1 cellular context compared by ENCODE assay signal in the genomic region with DNA sequence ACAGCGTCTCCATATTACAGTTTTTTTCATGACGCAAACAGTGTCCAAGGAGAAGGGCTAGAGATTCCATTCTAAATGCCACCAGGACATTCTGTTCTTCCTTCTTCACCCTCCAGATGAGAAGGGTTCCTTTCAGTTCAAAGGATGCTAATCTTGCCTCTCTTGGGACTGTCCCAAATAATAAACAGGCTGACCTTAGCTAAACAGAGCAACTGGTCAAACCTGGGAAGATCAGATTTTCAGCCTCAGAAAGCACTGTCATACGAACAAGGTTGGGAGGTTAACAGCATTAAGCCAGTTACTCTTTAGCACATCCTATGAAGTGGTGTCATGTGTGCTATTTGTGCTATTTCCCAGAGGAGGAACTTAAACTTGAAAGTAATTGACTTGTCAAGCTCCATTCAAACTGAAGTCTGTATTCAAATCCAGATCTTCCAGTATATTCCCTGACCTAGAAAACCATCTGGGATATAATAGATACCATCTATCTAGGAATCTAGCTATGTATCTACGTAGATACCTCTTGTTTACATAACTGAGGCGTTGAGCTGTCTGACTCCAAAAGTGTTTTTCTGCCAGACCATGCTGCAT.
TF ChIP-seq lines count a peak whose summit lies in the region.

No MANE protein-coding gene starts in this region.

TF ChIP-seq in GM23338, 12 proteins besides CTCF, POLR2A, EP300 and RAD21:
- TF ChIP-seq, protein P1, sequence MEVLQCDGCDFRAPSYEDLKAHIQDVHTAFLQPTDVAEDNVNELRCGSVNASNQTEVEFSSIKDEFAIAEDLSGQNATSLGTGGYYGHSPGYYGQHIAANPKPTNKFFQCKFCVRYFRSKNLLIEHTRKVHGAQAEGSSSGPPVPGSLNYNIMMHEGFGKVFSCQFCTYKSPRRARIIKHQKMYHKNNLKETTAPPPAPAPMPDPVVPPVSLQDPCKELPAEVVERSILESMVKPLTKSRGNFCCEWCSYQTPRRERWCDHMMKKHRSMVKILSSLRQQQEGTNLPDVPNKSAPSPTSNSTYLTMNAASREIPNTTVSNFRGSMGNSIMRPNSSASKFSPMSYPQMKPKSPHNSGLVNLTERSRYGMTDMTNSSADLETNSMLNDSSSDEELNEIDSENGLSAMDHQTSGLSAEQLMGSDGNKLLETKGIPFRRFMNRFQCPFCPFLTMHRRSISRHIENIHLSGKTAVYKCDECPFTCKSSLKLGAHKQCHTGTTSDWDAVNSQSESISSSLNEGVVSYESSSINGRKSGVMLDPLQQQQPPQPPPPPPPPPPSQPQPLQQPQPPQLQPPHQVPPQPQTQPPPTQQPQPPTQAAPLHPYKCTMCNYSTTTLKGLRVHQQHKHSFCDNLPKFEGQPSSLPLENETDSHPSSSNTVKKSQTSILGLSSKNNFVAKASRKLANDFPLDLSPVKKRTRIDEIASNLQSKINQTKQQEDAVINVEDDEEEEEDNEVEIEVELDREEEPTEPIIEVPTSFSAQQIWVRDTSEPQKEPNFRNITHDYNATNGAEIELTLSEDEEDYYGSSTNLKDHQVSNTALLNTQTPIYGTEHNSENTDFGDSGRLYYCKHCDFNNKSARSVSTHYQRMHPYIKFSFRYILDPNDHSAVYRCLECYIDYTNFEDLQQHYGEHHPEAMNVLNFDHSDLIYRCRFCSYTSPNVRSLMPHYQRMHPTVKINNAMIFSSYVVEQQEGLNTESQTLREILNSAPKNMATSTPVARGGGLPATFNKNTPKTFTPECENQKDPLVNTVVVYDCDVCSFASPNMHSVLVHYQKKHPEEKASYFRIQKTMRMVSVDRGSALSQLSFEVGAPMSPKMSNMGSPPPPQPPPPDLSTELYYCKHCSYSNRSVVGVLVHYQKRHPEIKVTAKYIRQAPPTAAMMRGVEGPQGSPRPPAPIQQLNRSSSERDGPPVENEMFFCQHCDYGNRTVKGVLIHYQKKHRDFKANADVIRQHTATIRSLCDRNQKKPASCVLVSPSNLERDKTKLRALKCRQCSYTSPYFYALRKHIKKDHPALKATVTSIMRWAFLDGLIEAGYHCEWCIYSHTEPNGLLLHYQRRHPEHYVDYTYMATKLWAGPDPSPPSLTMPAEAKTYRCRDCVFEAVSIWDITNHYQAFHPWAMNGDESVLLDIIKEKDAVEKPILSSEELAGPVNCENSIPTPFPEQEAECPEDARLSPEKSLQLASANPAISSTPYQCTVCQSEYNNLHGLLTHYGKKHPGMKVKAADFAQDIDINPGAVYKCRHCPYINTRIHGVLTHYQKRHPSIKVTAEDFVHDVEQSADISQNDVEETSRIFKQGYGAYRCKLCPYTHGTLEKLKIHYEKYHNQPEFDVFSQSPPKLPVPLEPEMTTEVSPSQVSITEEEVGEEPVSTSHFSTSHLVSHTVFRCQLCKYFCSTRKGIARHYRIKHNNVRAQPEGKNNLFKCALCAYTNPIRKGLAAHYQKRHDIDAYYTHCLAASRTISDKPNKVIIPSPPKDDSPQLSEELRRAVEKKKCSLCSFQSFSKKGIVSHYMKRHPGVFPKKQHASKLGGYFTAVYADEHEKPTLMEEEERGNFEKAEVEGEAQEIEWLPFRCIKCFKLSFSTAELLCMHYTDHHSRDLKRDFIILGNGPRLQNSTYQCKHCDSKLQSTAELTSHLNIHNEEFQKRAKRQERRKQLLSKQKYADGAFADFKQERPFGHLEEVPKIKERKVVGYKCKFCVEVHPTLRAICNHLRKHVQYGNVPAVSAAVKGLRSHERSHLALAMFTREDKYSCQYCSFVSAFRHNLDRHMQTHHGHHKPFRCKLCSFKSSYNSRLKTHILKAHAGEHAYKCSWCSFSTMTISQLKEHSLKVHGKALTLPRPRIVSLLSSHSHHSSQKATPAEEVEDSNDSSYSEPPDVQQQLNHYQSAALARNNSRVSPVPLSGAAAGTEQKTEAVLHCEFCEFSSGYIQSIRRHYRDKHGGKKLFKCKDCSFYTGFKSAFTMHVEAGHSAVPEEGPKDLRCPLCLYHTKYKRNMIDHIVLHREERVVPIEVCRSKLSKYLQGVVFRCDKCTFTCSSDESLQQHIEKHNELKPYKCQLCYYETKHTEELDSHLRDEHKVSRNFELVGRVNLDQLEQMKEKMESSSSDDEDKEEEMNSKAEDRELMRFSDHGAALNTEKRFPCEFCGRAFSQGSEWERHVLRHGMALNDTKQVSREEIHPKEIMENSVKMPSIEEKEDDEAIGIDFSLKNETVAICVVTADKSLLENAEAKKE (CRISPR knock-in tag; IDR thresholded peaks at IDR 0.05) = no peak
- TF ChIP-seq NANOG (IDR thresholded peaks at IDR 0.05; ENCODE audit: borderline replicate concordance) (no peak), JUNB (IDR thresholded peaks at IDR 0.05; ENCODE audit: unreplicated experiment) (no peak), ZNF331 (CRISPR knock-in tag; IDR thresholded peaks at IDR 0.05; ENCODE audit: low read depth) (no peak), CREB1 (CRISPR knock-in tag; IDR thresholded peaks at IDR 0.05; ENCODE audit: low read depth) (no peak), STAT1 (IDR thresholded peaks at IDR 0.05; ENCODE audit: unreplicated experiment) (no peak), EZH2 (IDR thresholded peaks at IDR 0.05; ENCODE audit: low read depth, unreplicated experiment) (no peak), EZH2phosphoT487 (IDR thresholded peaks at IDR 0.05; ENCODE audit: unreplicated experiment) (no peak), POLR2AphosphoS5 (IDR thresholded peaks at IDR 0.05; ENCODE audit: low read depth) (no peak), ZNF114 (CRISPR knock-in tag; IDR thresholded peaks at IDR 0.05) (no peak)
- TF ChIP-seq, protein P2, sequence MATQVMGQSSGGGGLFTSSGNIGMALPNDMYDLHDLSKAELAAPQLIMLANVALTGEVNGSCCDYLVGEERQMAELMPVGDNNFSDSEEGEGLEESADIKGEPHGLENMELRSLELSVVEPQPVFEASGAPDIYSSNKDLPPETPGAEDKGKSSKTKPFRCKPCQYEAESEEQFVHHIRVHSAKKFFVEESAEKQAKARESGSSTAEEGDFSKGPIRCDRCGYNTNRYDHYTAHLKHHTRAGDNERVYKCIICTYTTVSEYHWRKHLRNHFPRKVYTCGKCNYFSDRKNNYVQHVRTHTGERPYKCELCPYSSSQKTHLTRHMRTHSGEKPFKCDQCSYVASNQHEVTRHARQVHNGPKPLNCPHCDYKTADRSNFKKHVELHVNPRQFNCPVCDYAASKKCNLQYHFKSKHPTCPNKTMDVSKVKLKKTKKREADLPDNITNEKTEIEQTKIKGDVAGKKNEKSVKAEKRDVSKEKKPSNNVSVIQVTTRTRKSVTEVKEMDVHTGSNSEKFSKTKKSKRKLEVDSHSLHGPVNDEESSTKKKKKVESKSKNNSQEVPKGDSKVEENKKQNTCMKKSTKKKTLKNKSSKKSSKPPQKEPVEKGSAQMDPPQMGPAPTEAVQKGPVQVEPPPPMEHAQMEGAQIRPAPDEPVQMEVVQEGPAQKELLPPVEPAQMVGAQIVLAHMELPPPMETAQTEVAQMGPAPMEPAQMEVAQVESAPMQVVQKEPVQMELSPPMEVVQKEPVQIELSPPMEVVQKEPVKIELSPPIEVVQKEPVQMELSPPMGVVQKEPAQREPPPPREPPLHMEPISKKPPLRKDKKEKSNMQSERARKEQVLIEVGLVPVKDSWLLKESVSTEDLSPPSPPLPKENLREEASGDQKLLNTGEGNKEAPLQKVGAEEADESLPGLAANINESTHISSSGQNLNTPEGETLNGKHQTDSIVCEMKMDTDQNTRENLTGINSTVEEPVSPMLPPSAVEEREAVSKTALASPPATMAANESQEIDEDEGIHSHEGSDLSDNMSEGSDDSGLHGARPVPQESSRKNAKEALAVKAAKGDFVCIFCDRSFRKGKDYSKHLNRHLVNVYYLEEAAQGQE (IDR thresholded peaks at IDR 0.05; ENCODE audit: unreplicated experiment) = no peak
- TF ChIP-seq, protein P3, sequence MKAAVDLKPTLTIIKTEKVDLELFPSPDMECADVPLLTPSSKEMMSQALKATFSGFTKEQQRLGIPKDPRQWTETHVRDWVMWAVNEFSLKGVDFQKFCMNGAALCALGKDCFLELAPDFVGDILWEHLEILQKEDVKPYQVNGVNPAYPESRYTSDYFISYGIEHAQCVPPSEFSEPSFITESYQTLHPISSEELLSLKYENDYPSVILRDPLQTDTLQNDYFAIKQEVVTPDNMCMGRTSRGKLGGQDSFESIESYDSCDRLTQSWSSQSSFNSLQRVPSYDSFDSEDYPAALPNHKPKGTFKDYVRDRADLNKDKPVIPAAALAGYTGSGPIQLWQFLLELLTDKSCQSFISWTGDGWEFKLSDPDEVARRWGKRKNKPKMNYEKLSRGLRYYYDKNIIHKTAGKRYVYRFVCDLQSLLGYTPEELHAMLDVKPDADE (IDR thresholded peaks at IDR 0.05) = no peak
